10 cellular contexts compared by ENCODE assay signal in the genomic region with DNA sequence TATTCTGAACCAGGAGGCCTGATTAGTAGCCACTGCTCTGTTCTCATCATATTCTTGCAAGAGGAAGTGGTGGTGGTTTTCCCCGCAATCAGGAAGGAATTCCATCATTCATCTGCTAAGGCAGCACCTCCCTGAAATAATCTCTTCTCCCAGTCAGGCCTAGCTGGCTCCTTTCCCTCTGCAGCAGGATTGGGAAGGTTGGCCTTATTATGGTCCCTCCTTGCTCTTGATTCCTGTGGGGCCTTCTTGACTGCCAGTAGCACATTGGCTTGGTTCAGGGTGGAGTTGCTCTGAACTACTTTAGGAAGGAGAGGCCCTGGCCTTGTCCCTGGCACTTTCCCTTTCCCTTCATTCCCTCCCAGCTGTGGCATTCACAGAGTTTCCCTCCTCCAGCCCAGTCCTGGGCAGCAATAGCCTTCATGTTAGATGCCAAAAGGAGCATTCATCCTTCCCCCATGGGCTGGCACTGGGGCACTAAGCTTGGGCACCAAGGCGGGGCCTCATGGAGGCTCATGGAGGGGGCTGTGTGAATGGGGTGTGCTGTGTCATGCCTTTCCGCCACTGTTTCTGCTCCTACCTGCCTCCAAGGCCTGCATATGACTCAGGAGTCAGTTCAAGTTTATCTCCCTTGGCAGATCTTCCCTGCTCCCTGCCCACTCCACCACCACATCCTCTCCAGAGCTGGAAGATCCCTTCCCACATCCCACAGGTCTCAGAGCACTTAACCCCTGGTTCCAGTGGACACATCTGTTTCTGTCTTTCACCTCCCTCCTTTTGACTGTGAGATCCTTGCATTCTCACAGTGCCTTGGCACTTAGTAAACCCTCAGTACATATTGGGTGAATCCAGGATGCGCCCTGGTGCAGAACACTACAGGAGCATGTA. TPM values are rescaled to one million over a fixed set of nuclear protein-coding genes. Genes with fewer than 3 reads are reported as not detected.
DNase-seq lines count a peak whose midpoint lies in the region; ATAC-seq and TF ChIP-seq lines count a peak whose summit lies in the region.
"Had no signal": no experiment of that assay in that cellular context is flagged by ENCODE, and none has a peak within 500 bp of the region (broad histone marks: within the 10 kb centered on the region; RNA-seq: fewer than 3 reads in every experiment).

No MANE protein-coding gene starts in this region.

- no peak overlapping the region for H3K4me3 ChIP-seq in right atrium auricular region
- H3K4me3 ChIP-seq in gastroesophageal sphincter = no peak overlapping the region
- H3K4me3 ChIP-seq in urinary bladder (ENCODE audit: low read depth, low read length) = no peak overlapping the region

- H3K36me3 ChIP-seq in right atrium auricular region (no peaks in the 10 kb centered on the region), gastroesophageal sphincter (no peaks in the 10 kb centered on the region), urinary bladder (ENCODE audit: insufficient read depth) (no peaks in the 10 kb centered on the region)

- intact Hi-C loops in Right ventricle myocardium superior (cut with DNase I) = no loop called here

- no peak overlapping the region for H3K27ac ChIP-seq in right atrium auricular region
- H3K27ac ChIP-seq in gastroesophageal sphincter = no peak overlapping the region
- H3K27ac ChIP-seq in urinary bladder (ENCODE audit: low read depth) = peak overlapping the region; percentile 35

- WGBS in gastroesophageal sphincter (ENCODE audit: low coverage in 1 of 2), 2 donors = 50% methylated on average over 2 of the region's 4 CpGs
- 89% methylated on average over 4 of the region's 4 CpGs for WGBS in urinary bladder

- TF ChIP-seq CTCF in right atrium auricular region (IDR thresholded peaks at IDR 0.05) (no peak), gastroesophageal sphincter (IDR thresholded peaks at IDR 0.05) (no peak)

- no peaks in the 10 kb centered on the region for H3K9me3 Mint-ChIP-seq in T-helper 2 cell treated with Interferon-gamma antibody and Interleukin-4, amounts not matched to agents 5 μg/mL and 100 μg/mL, for 36 hours

- ATAC-seq in Right ventricle myocardium superior (ENCODE audit: poor library complexity) = peak; percentile 73
- ATAC-seq in gastroesophageal sphincter = peak; percentile 38

- H3K4me1 ChIP-seq in right atrium auricular region (peaks cover 0 to 14% of the 10 kb centered on the region in 2 donors), gastroesophageal sphincter (peaks cover 0 to 39% (median 15%) of the 10 kb centered on the region in 3 donors), urinary bladder (ENCODE audit: insufficient read depth) (no peaks in the 10 kb centered on the region)

- H3K36me3 Mint-ChIP-seq in T-helper 2 cell treated with Interferon-gamma antibody and Interleukin-4, amounts not matched to agents 5 μg/mL and 100 μg/mL, for 36 hours (ENCODE audit: low read depth) = peaks cover 2% of the 10 kb centered on the region

- no peaks in the 10 kb centered on the region for H3K9me3 ChIP-seq in right atrium auricular region
- H3K9me3 ChIP-seq in gastroesophageal sphincter = no peaks in the 10 kb centered on the region

- H3K27ac Mint-ChIP-seq in T-helper 2 cell treated with Interferon-gamma antibody and Interleukin-4, amounts not matched to agents 5 μg/mL and 100 μg/mL, for 36 hours = peak overlapping the region; percentile 28

- TF ChIP-seq EP300 in gastroesophageal sphincter (IDR thresholded peaks at IDR 0.05) = no peak

- peak overlapping the region; percentile 20 for H3K4me3 Mint-ChIP-seq in T-helper 2 cell treated with Interferon-gamma antibody and Interleukin-4, amounts not matched to agents 5 μg/mL and 100 μg/mL, for 36 hours

- H3K4me1 Mint-ChIP-seq in T-helper 2 cell treated with Interferon-gamma antibody and Interleukin-4, amounts not matched to agents 5 μg/mL and 100 μg/mL, for 36 hours (ENCODE audit: low read depth) = peaks cover 29% of the 10 kb centered on the region

- H3K27me3 ChIP-seq in right atrium auricular region = no peaks in the 10 kb centered on the region
- no peaks in the 10 kb centered on the region for H3K27me3 ChIP-seq in gastroesophageal sphincter

- no peak for TF ChIP-seq POLR2A in gastroesophageal sphincter (IDR thresholded peaks at IDR 0.05)

- peaks cover 30% of the 10 kb centered on the region for H3K27me3 Mint-ChIP-seq in T-helper 2 cell treated with Interferon-gamma antibody and Interleukin-4, amounts not matched to agents 5 μg/mL and 100 μg/mL, for 36 hours (ENCODE audit: low read depth)

- no peak for DNase-seq in Right ventricle myocardium superior
- DNase-seq in right atrium auricular region (ENCODE audit: low spot score) = no peak
- DNase-seq in T-helper 2 cell treated with Interferon-gamma antibody and Interleukin-4, amounts not matched to agents 5 μg/mL and 100 μg/mL, for 36 hours (ENCODE audit: low spot score) = no peak
- no peak for DNase-seq in D341Med (ENCODE audit: low spot score)
- no peak for DNase-seq in NCI-H526 treated with DMSO at 0.1 percent for 48 hours (lab: John Stamatoyannopoulos, UW)
- no peak for DNase-seq in Ammon's horn (ENCODE audit: low spot score)
- DNase-seq: activated CD4-positive, alpha-beta T cell treated with anti-CD3 and anti-CD28 coated beads, Interleukin-2, amount 50 U/mL, for 48 hours; NCI-H2029 treated with DMSO at 0.1 percent for 48 hours had no signal

RNA-seq across cellular contexts. Expression of a gene that starts 27.6 kb away (rescaled TPM):
- total RNA-seq in Right ventricle myocardium superior (15.4 TPM), right atrium auricular region (10 to 100 TPM; 26.8 to 37.3 TPM), gastroesophageal sphincter (100 to 1,000 TPM; 211 to 319 (median 266) TPM), urinary bladder (225 TPM)
- 152 TPM for polyA plus RNA-seq in urinary bladder
